In genomic region chr6:44452725-44453124, GRCh38 we compare ENCODE assay signal across 16 cellular contexts.
DNase-seq lines count a peak whose midpoint lies in the region; FAIRE-seq and TF ChIP-seq lines count a peak whose summit lies in the region.
"Had no signal": no experiment of that assay in that cellular context is flagged by ENCODE, and none has a peak within 500 bp of the region (broad histone marks: within the 10 kb centered on the region; RNA-seq: fewer than 3 reads in every experiment).

No MANE protein-coding gene starts in this region.

- H3K4me1 ChIP-seq in ACC112 (ENCODE audit: control insufficient read depth, insufficient read depth, low read length, unreplicated experiment) (peaks cover 47% of the 10 kb centered on the region), GM23248 (ENCODE audit: insufficient read depth) (peaks cover 39% of the 10 kb centered on the region), adipocyte (ENCODE audit: control insufficient read depth, insufficient read depth, low read length) (peaks cover 25% of the 10 kb centered on the region), mesendoderm (ENCODE audit: control insufficient read depth, low read depth, low read length) (peaks cover 2% of the 10 kb centered on the region)

- H4K8ac ChIP-seq in mesendoderm (ENCODE audit: low read depth, low read length): no peak overlapping the region

- H3K36me3 ChIP-seq in ACC112 (ENCODE audit: insufficient read depth, low read length): peaks cover 10% of the 10 kb centered on the region
- peaks cover 7% of the 10 kb centered on the region; the same call in 1 of the 2 replicates for H3K36me3 ChIP-seq in GM23248 (ENCODE audit: low read depth)
- H3K36me3 ChIP-seq in adipocyte (ENCODE audit: control insufficient read depth, insufficient read depth, low read length, severe bottlenecking): peaks cover 9% of the 10 kb centered on the region
- H3K36me3 ChIP-seq in mesendoderm (ENCODE audit: control insufficient read depth, insufficient read depth, low read length): no peaks in the 10 kb centered on the region

- no peaks in the 10 kb centered on the region for H3K79me2 ChIP-seq in ACC112 (ENCODE audit: control insufficient read depth, insufficient read depth, low read length, unreplicated experiment)
- no peaks in the 10 kb centered on the region for H3K79me2 ChIP-seq in GM23248 (ENCODE audit: insufficient read depth)
- H3K79me2 ChIP-seq in mesendoderm (ENCODE audit: control insufficient read depth, insufficient read depth, low read length): no peaks in the 10 kb centered on the region

- H3K4me1 Mint-ChIP-seq in activated CD4-positive, alpha-beta memory T cell treated with anti-CD3 and anti-CD28 coated beads, Interleukin-2, amount 10 ng/mL, durations not matched to agents 7 days and 5 days: peaks cover 11% of the 10 kb centered on the region
- peaks cover 20% of the 10 kb centered on the region for H3K4me1 Mint-ChIP-seq in osteocyte (ENCODE audit: unreplicated experiment)
- H3K4me1 Mint-ChIP-seq: stimulated activated memory B cell treated with anti-CD40 and anti-IgM and Interleukin-4, amounts not matched to agents 10 μg/mL and 1 μg/mL and 100 μg/mL, for 72 hours; WTC11 had no signal

- no peak overlapping the region for H3K4ac ChIP-seq in mesendoderm (ENCODE audit: low read depth, low read length)

- FAIRE-seq in D721Med (lab: Jason Lieb, UNC): no peak

- H2BK15ac ChIP-seq in mesendoderm (replicated peaks; ENCODE audit: low read depth): no peak overlapping the region

- H3K27ac ChIP-seq in ACC112 (ENCODE audit: low read depth, low read length) (peak overlapping the region; percentile 95), GM23248 (peak overlapping the region; percentile 78), mesendoderm (ENCODE audit: low read depth, low read length) (no peak overlapping the region)
- H3K27ac ChIP-seq: C4-2B had no signal

- no peak overlapping the region for H3K23ac ChIP-seq in mesendoderm (ENCODE audit: low read length)

- H3K4me3 ChIP-seq in ACC112 (ENCODE audit: low read depth, low read length): peak overlapping the region; percentile 37; the same call in 1 of the 2 replicates
- H3K4me3 ChIP-seq in GM23248: no peak overlapping the region; the same call in 1 of the 2 replicates
- peak overlapping the region; percentile 66 for H3K4me3 ChIP-seq in adipocyte (ENCODE audit: low read length)
- H3K4me3 ChIP-seq in mesendoderm (ENCODE audit: low read length): no peak overlapping the region
- H3K4me3 ChIP-seq: dorsolateral prefrontal cortex had no signal

- H3K4me3 Mint-ChIP-seq in activated CD4-positive, alpha-beta memory T cell treated with anti-CD3 and anti-CD28 coated beads, Interleukin-2, amount 10 ng/mL, durations not matched to agents 7 days and 5 days: no peak overlapping the region
- no peak overlapping the region for H3K4me3 Mint-ChIP-seq in osteocyte (ENCODE audit: unreplicated experiment)
- H3K4me3 Mint-ChIP-seq: naive thymus-derived CD4-positive, alpha-beta T cell; stimulated activated memory B cell treated with anti-CD40 and anti-IgM and Interleukin-4, amounts not matched to agents 10 μg/mL and 1 μg/mL and 100 μg/mL, for 72 hours; WTC11 had no signal

- H4K5ac ChIP-seq in mesendoderm (ENCODE audit: low read length): no peak overlapping the region

- no peak overlapping the region for H3K18ac ChIP-seq in mesendoderm (ENCODE audit: low read length)

- no peaks in the 10 kb centered on the region for H3K79me1 ChIP-seq in mesendoderm (ENCODE audit: low read length)

- H2BK5ac ChIP-seq in mesendoderm (ENCODE audit: low read length): no peak overlapping the region

- H3K9me3 Mint-ChIP-seq in activated CD4-positive, alpha-beta memory T cell treated with anti-CD3 and anti-CD28 coated beads, Interleukin-2, amount 10 ng/mL, durations not matched to agents 7 days and 5 days: no peaks in the 10 kb centered on the region
- H3K9me3 Mint-ChIP-seq in osteocyte (ENCODE audit: unreplicated experiment): no peaks in the 10 kb centered on the region
- H3K9me3 Mint-ChIP-seq: naive thymus-derived CD4-positive, alpha-beta T cell; stimulated activated memory B cell treated with anti-CD40 and anti-IgM and Interleukin-4, amounts not matched to agents 10 μg/mL and 1 μg/mL and 100 μg/mL, for 72 hours; WTC11 had no signal

- H2AFZ ChIP-seq in ACC112 (ENCODE audit: low read length, unreplicated experiment) (no peak overlapping the region), GM23248 (no peak overlapping the region)

- no peaks in the 10 kb centered on the region for H4K20me1 ChIP-seq in GM23248 (ENCODE audit: insufficient read depth)

- DNase-seq in GM23248 (peak; percentile 86), adipocyte (ENCODE audit: low read depth) (peak; percentile 72), foreskin melanocyte (peak; percentile 50), mesendoderm (no peak), D721Med (ENCODE audit: insufficient read length, low spot score) (no peak), osteocyte (ENCODE audit: extremely low spot score, unreplicated experiment) (no peak)
- DNase-seq in activated CD4-positive, alpha-beta memory T cell treated with anti-CD3 and anti-CD28 coated beads, Interleukin-2, amount 10 ng/mL, durations not matched to agents 7 days and 5 days: no peak
- DNase-seq: naive thymus-derived CD4-positive, alpha-beta T cell; NCI-H1930; OCI-M1; stimulated activated CD4-positive, alpha-beta T cell treated with anti-CD3 and anti-CD28 coated beads, Interleukin-15, amount 100 ng/mL, for 24 hours had no signal

- H3K9me3 ChIP-seq in GM23248 (ENCODE audit: low read depth) (no peaks in the 10 kb centered on the region), adipocyte (ENCODE audit: control insufficient read depth, low read length) (no peaks in the 10 kb centered on the region)

- 28 to 34% methylated on average over 4 of the region's 4 CpGs for WGBS in GM23248 (ENCODE audit: low coverage in 1 of 2, low lambda C conversion rate in 2 of 2, missing lambda C conversion rate in 2 of 2), 2 experiments
- WGBS in mesendoderm (ENCODE audit: extremely low coverage, insufficient coverage, low lambda C conversion rate): no CpG with 5 or more reads among the region's 4 CpGs

- H3K4me2 ChIP-seq in GM23248 (ENCODE audit: unreplicated experiment): peak overlapping the region; percentile 55
- H3K4me2 ChIP-seq in mesendoderm (ENCODE audit: low read length): no peak overlapping the region

- no peak overlapping the region for H2BK120ac ChIP-seq in mesendoderm (ENCODE audit: low read depth, low read length)

- H3K27me3 ChIP-seq in ACC112 (ENCODE audit: insufficient read depth, low read length) (no peaks in the 10 kb centered on the region), GM23248 (replicated peaks; ENCODE audit: insufficient read depth) (no peaks in the 10 kb centered on the region), adipocyte (replicated peaks; ENCODE audit: control insufficient read depth, insufficient read depth, low read length) (no peaks in the 10 kb centered on the region), mesendoderm (ENCODE audit: insufficient read depth, low read length, poor library complexity) (no peaks in the 10 kb centered on the region)
- H3K27me3 ChIP-seq: dorsolateral prefrontal cortex had no signal

- in situ Hi-C loops in GM23248 (cut with MboI): no loop called here

- H3K9ac ChIP-seq in GM23248 (peak overlapping the region; percentile 54), adipocyte (ENCODE audit: low read length) (peak overlapping the region; percentile 51), mesendoderm (ENCODE audit: low read length) (no peak overlapping the region)

- peaks cover 5% of the 10 kb centered on the region for H3K27me3 Mint-ChIP-seq in activated CD4-positive, alpha-beta memory T cell treated with anti-CD3 and anti-CD28 coated beads, Interleukin-2, amount 10 ng/mL, durations not matched to agents 7 days and 5 days
- no peaks in the 10 kb centered on the region for H3K27me3 Mint-ChIP-seq in osteocyte (ENCODE audit: unreplicated experiment)
- H3K27me3 Mint-ChIP-seq: stimulated activated memory B cell treated with anti-CD40 and anti-IgM and Interleukin-4, amounts not matched to agents 10 μg/mL and 1 μg/mL and 100 μg/mL, for 72 hours had no signal

- POLR2A ChIA-PET in activated CD4-positive, alpha-beta memory T cell treated with anti-CD3 and anti-CD28 coated beads, Interleukin-2, amount 10 ng/mL, durations not matched to agents 7 days and 5 days (lab: Charles Lee): no interaction called here

- H2AK5ac ChIP-seq in mesendoderm (ENCODE audit: low read length): no peak overlapping the region

- TF ChIP-seq CTCF in D721Med (IDR thresholded peaks at IDR 0.05; ENCODE audit: insufficient read depth, missing control alignments): no peak
- TF ChIP-seq CTCF in osteocyte (IDR thresholded peaks at IDR 0.05): no peak

- H3K36me3 Mint-ChIP-seq in activated CD4-positive, alpha-beta memory T cell treated with anti-CD3 and anti-CD28 coated beads, Interleukin-2, amount 10 ng/mL, durations not matched to agents 7 days and 5 days (ENCODE audit: low read depth): peaks cover 9% of the 10 kb centered on the region
- H3K36me3 Mint-ChIP-seq in osteocyte (ENCODE audit: unreplicated experiment): peaks cover 12% of the 10 kb centered on the region

- H3K56ac ChIP-seq in mesendoderm (ENCODE audit: low read length): no peak overlapping the region

- H3K9me2 ChIP-seq in GM23248 (ENCODE audit: insufficient read depth): no peaks in the 10 kb centered on the region

- H3F3A ChIP-seq in GM23248 (ENCODE audit: insufficient read depth): peaks cover 27% of the 10 kb centered on the region

- CTCF ChIA-PET in activated CD4-positive, alpha-beta memory T cell treated with anti-CD3 and anti-CD28 coated beads, Interleukin-2, amount 10 ng/mL, durations not matched to agents 7 days and 5 days (lab: Charles Lee): interaction anchor here (0.9 to 1.4 kb wide), 4 partner anchors 10 to 21 kb away, joined by 3 to 4 read pairs (median 4); no protein-coding TSS in a partner anchor

- H3K27ac Mint-ChIP-seq in activated CD4-positive, alpha-beta memory T cell treated with anti-CD3 and anti-CD28 coated beads, Interleukin-2, amount 10 ng/mL, durations not matched to agents 7 days and 5 days: no peak overlapping the region
- H3K27ac Mint-ChIP-seq in osteocyte (ENCODE audit: unreplicated experiment): no peak overlapping the region
- H3K27ac Mint-ChIP-seq: stimulated activated memory B cell treated with anti-CD40 and anti-IgM and Interleukin-4, amounts not matched to agents 10 μg/mL and 1 μg/mL and 100 μg/mL, for 72 hours; WTC11 had no signal

Comparison
In these comparisons a context has a peak if more than half of its experiments do, and no peak if none do; other contexts are left out.
1. H3K4me3 ChIP-seq: peak in ACC112 (single experiment) and adipocyte (single experiment); none in GM23248 (single experiment) and mesendoderm (single experiment).
2. DNase-seq: peak in GM23248 (single experiment), adipocyte (single experiment) and foreskin melanocyte (single experiment); none in activated CD4-positive, alpha-beta memory T cell treated with anti-CD3 and anti-CD28 coated beads, Interleukin-2, amount 10 ng/mL, durations not matched to agents 7 days and 5 days (single experiment), mesendoderm (single experiment), D721Med (single experiment) and osteocyte (single experiment).